23 cellular contexts compared by ENCODE assay signal in the genomic region with DNA sequence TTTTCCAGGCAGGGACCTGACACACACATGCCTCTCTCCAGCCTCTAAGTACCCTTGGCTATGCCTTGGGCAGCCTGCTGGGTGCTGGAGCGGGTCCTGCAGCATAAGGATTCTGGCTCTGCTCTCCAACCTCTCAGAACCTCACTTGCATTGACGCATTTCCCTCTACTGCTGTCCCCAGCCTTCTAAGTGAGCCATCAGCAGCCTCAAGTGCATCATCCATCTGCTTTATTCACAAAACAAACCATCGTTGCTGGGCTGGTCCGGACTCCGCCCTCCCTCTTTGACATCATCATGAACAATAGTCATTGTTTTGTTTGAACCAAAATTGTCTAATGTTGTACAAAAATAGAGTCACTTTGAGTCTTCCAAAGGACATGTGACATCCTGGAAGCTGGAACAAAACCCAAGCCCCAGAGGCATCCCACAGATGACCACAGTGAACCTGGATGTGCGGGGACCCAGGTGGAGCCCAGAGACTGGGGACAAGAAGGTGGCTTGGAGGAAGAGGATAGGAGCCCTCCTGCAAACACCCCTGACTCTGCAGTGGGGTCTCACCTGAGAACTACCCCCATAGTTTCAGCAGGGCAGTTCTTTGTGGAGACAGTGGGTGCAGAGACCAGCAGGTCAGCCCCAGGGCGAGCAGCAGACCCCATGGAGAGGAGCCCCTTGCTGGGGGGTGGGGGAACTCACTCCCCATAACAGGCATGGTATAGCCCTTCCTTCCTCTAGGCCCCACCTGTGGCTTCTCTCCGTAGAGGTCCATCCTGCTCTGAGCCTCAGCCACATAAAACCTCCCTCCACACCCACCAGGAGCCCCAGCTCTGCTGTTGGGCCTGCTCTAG.
DNase-seq lines count a peak whose midpoint lies in the region; ATAC-seq and TF ChIP-seq lines count a peak whose summit lies in the region.
"Had no signal": no experiment of that assay in that cellular context is flagged by ENCODE, and none has a peak within 500 bp of the region (broad histone marks: within the 10 kb centered on the region; RNA-seq: fewer than 3 reads in every experiment).

No MANE protein-coding gene starts in this region.

- no peaks in the 10 kb centered on the region for H3K4me1 ChIP-seq in naive thymus-derived CD4-positive, alpha-beta T cell (ENCODE audit: control insufficient read depth in 2 of 2, insufficient read depth in 2 of 2, low read length in 2 of 2)
- H3K4me1 ChIP-seq: BE2C, lower lobe of right lung had no signal

- no peaks in the 10 kb centered on the region for H3K4me1 Mint-ChIP-seq in naive thymus-derived CD4-positive, alpha-beta T cell
- H3K4me1 Mint-ChIP-seq: naive thymus-derived CD8-positive, alpha-beta T cell; stimulated activated naive CD8-positive, alpha-beta T cell treated with anti-CD3 and anti-CD28 coated beads, Interleukin-15, amount 100 ng/mL, for 72 hours had no signal

- no peak overlapping the region for H3K4me3 Mint-ChIP-seq in naive thymus-derived CD4-positive, alpha-beta T cell
- H3K4me3 Mint-ChIP-seq: naive thymus-derived CD8-positive, alpha-beta T cell; stimulated activated naive CD8-positive, alpha-beta T cell treated with anti-CD3 and anti-CD28 coated beads, Interleukin-15, amount 100 ng/mL, for 72 hours had no signal

- POLR2A ChIA-PET in HEK293T (lab: Yijun Ruan, JAX): no interaction called here
- POLR2A ChIA-PET in naive thymus-derived CD4-positive, alpha-beta T cell (lab: Charles Lee): no interaction called here

- no peaks in the 10 kb centered on the region for H3K9me3 Mint-ChIP-seq in naive thymus-derived CD4-positive, alpha-beta T cell
- H3K9me3 Mint-ChIP-seq: naive thymus-derived CD8-positive, alpha-beta T cell; stimulated activated naive CD8-positive, alpha-beta T cell treated with anti-CD3 and anti-CD28 coated beads, Interleukin-15, amount 100 ng/mL, for 72 hours had no signal

- H3K27me3 Mint-ChIP-seq in naive thymus-derived CD4-positive, alpha-beta T cell: peaks cover 0 to 13% (median 6%) of the 10 kb centered on the region in 5 donors
- H3K27me3 Mint-ChIP-seq: stimulated activated naive CD8-positive, alpha-beta T cell treated with anti-CD3 and anti-CD28 coated beads, Interleukin-15, amount 100 ng/mL, for 72 hours had no signal

- no peaks in the 10 kb centered on the region for H3K36me3 ChIP-seq in naive thymus-derived CD4-positive, alpha-beta T cell (ENCODE audit: control insufficient read depth in 2 of 3, insufficient read depth in 3 of 3, low read length in 3 of 3)
- H3K36me3 ChIP-seq: BE2C, esophagus squamous epithelium, lower lobe of right lung had no signal

- no peaks in the 10 kb centered on the region for H3K36me3 Mint-ChIP-seq in naive thymus-derived CD4-positive, alpha-beta T cell
- H3K36me3 Mint-ChIP-seq: naive thymus-derived CD8-positive, alpha-beta T cell had no signal

- no peaks in the 10 kb centered on the region for H3K27me3 ChIP-seq in naive thymus-derived CD4-positive, alpha-beta T cell (ENCODE audit: control insufficient read depth in 2 of 2, insufficient read depth in 2 of 2, low read length in 2 of 2)
- H3K27me3 ChIP-seq: BE2C had no signal

- H3K4me3 ChIP-seq in naive thymus-derived CD4-positive, alpha-beta T cell (ENCODE audit: low read length): no peak overlapping the region
- H3K4me3 ChIP-seq: esophagus squamous epithelium, lower lobe of right lung had no signal

- peak; percentile 33 for DNase-seq in activated CD8-positive, alpha-beta memory T cell treated with anti-CD3 and anti-CD28 coated beads for 24 hours
- no peak for DNase-seq in activated CD8-positive, alpha-beta memory T cell treated with anti-CD3 and anti-CD28 coated beads, Interleukin-2, amount 50 U/mL, for 4 hours
- peak; percentile 74 for DNase-seq in cerebellum (ENCODE audit: low spot score)
- DNase-seq in medulla oblongata (ENCODE audit: extremely low spot score): peak; percentile 73
- DNase-seq in superior temporal gyrus (ENCODE audit: extremely low spot score): peak; percentile 75
- DNase-seq in DMS 273 treated with DMSO at 0.1 percent for 48 hours (lab: John Stamatoyannopoulos, UW): no peak
- DNase-seq in HEK293T (ENCODE audit: extremely low spot score): no peak
- DNase-seq in naive thymus-derived CD4-positive, alpha-beta T cell: no peak
- DNase-seq: 8988T; activated CD4-positive, alpha-beta T cell treated with anti-CD3 and anti-CD28 coated beads for 48 hours; activated T-cell treated with anti-CD3 and anti-CD28 coated beads for 4 hours; BE2C; Calu3; esophagus squamous epithelium; KBM-7; lower lobe of right lung; MV-4-11; NCI-H187 treated with DMSO at 0.1 percent for 48 hours; stimulated activated CD4-positive, alpha-beta T cell treated with anti-CD3 and anti-CD28 coated beads, Interleukin-2, amount 100 ng/mL, for 48 hours; stimulated activated naive CD8-positive, alpha-beta T cell treated with anti-CD3 and anti-CD28 coated beads, Interleukin-15, amount 100 ng/mL, for 72 hours; SW 1271 had no signal

- intact Hi-C loops in naive thymus-derived CD4-positive, alpha-beta T cell (cut with micrococcal nuclease): no loop called here

- H3K27ac ChIP-seq in naive thymus-derived CD4-positive, alpha-beta T cell (ENCODE audit: low read depth, low read length): no peak overlapping the region
- H3K27ac ChIP-seq: esophagus squamous epithelium, lower lobe of right lung, parathyroid adenoma had no signal

- no peak overlapping the region for H3K27ac Mint-ChIP-seq in naive thymus-derived CD4-positive, alpha-beta T cell
- H3K27ac Mint-ChIP-seq: naive thymus-derived CD8-positive, alpha-beta T cell had no signal

- ATAC-seq in naive thymus-derived CD4-positive, alpha-beta T cell: no peak
- ATAC-seq: lower lobe of right lung; naive thymus-derived CD8-positive, alpha-beta T cell; stimulated activated naive CD8-positive, alpha-beta T cell treated with anti-CD3 and anti-CD28 coated beads, Interleukin-15, amount 100 ng/mL, for 72 hours had no signal

- H3K9me3 ChIP-seq in naive thymus-derived CD4-positive, alpha-beta T cell (ENCODE audit: control insufficient read depth in 2 of 3, low read length in 3 of 3): no peaks in the 10 kb centered on the region
- H3K9me3 ChIP-seq: BE2C, esophagus squamous epithelium, lower lobe of right lung had no signal

- CTCF ChIA-PET in HEK293T (lab: Yijun Ruan, JAX): no interaction called here
- CTCF ChIA-PET in naive thymus-derived CD4-positive, alpha-beta T cell (lab: Charles Lee): no interaction called here

TF ChIP-seq in HEK293T, 16 proteins besides CTCF, POLR2A, EP300 and RAD21:
- TF ChIP-seq CTBP1 (IDR thresholded peaks at IDR 0.05; ENCODE audit: borderline replicate concordance) (no peak), TARDBP (IDR thresholded peaks at IDR 0.05) (no peak), FOXA1 (IDR thresholded peaks at IDR 0.05) (no peak), ZNF384 (IDR thresholded peaks at IDR 0.05) (no peak), SP1 (IDR thresholded peaks at IDR 0.05) (no peak), HDGF (IDR thresholded peaks at IDR 0.05; ENCODE audit: borderline replicate concordance) (no peak), BHLHE40 (IDR thresholded peaks at IDR 0.05; ENCODE audit: borderline replicate concordance) (no peak), NFRKB (IDR thresholded peaks at IDR 0.05) (no peak), ELF4 (IDR thresholded peaks at IDR 0.05) (no peak)
TF ChIP-seq in HEK293T: peak in this region for 0.

Comparison
In these comparisons a context has a peak if more than half of its experiments do, and no peak if none do; other contexts are left out.
1. DNase-seq: peak in activated CD8-positive, alpha-beta memory T cell treated with anti-CD3 and anti-CD28 coated beads for 24 hours (single experiment), cerebellum (single experiment), medulla oblongata (single experiment) and superior temporal gyrus (single experiment); none in activated CD8-positive, alpha-beta memory T cell treated with anti-CD3 and anti-CD28 coated beads, Interleukin-2, amount 50 U/mL, for 4 hours (single experiment), DMS 273 treated with DMSO at 0.1 percent for 48 hours (single experiment), HEK293T (single experiment) and naive thymus-derived CD4-positive, alpha-beta T cell (0 of 9).